ENCODE assay signal across 32 cellular contexts in the genomic region with DNA sequence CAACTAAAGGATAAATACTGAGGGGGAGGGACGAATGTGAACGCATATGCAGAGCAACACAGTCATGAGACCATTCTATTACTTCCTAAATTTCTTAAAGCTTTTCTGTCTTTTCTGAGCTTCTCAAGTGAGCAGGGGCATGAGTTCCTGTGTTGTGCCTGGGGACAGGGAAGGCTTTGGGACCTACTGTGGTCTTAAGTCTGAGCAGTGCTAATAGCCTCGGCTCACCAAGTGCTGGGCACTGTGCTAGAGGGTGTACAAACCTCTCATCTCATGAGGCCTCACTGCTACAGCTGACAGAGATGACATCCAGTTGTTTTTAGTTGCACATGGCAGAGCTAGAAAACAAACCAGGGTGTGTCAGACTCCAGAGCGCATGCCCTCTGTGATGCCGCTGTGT.
DNase-seq lines count a peak whose midpoint lies in the region; ATAC-seq and TF ChIP-seq lines count a peak whose summit lies in the region.
"Had no signal": no experiment of that assay in that cellular context is flagged by ENCODE, and none has a peak within 500 bp of the region (broad histone marks: within the 10 kb centered on the region; RNA-seq: fewer than 3 reads in every experiment).

No MANE protein-coding gene starts in this region.

- peaks cover 6% of the 10 kb centered on the region for H3K79me2 ChIP-seq in parathyroid adenoma

- CTCF ChIA-PET in IMR-90 (lab: Yijun Ruan, JAX), result no interaction called here
- CTCF ChIA-PET in activated CD4-positive, alpha-beta memory T cell treated with anti-CD3 and anti-CD28 coated beads for 36 hours (lab: Charles Lee), result no interaction called here

- H3K4ac ChIP-seq in IMR-90 (ENCODE audit: low read depth, low read length), result peak overlapping the region; percentile 64

- H3K36me3 Mint-ChIP-seq in chondrocyte (ENCODE audit: low read depth), result peaks cover 1% of the 10 kb centered on the region
- no peaks in the 10 kb centered on the region for H3K36me3 Mint-ChIP-seq in activated CD4-positive, alpha-beta memory T cell treated with anti-CD3 and anti-CD28 coated beads for 36 hours

- no peaks in the 10 kb centered on the region for H3K9me3 Mint-ChIP-seq in chondrocyte (ENCODE audit: low read depth)
- H3K9me3 Mint-ChIP-seq in activated CD4-positive, alpha-beta memory T cell treated with anti-CD3 and anti-CD28 coated beads for 36 hours, result no peaks in the 10 kb centered on the region
- H3K9me3 Mint-ChIP-seq: activated CD8-positive, alpha-beta T cell treated with anti-CD3 and anti-CD28 coated beads for 36 hours; activated T-helper 1 cell treated with anti-CD3 and anti-CD28 coated beads, Interleukin-12 subunit alpha, Interleukin-12 subunit beta, Interleukin-2, Interleukin-4 antibody, amounts not matched to agents 30 ng/mL and 10 ng/mL and 1 ng/mL, durations not matched to agents 14 hours and 24 hours and 36 hours; central memory CD8-positive, alpha-beta T cell; IgD-negative memory B cell; nephron progenitor cell; stimulated activated naive CD8-positive, alpha-beta T cell treated with anti-CD3 and anti-CD28 coated beads, Interleukin-15, Interleukin-2, amounts not matched to agents 100 ng/mL and 50 ng/mL, for 24 hours had no signal

- H3K4me1 Mint-ChIP-seq in chondrocyte (ENCODE audit: low read depth), result peaks cover 50% of the 10 kb centered on the region
- peaks cover 9% of the 10 kb centered on the region for H3K4me1 Mint-ChIP-seq in activated CD4-positive, alpha-beta memory T cell treated with anti-CD3 and anti-CD28 coated beads for 36 hours (ENCODE audit: low read depth)
- H3K4me1 Mint-ChIP-seq: central memory CD8-positive, alpha-beta T cell had no signal

- H3K27me3 ChIP-seq in BLaER1 treated with 17β-estradiol and CSF1 and Interleukin-3, amounts not matched to agents 10 nM and 100 nM, result no peaks in the 10 kb centered on the region
- H3K27me3 ChIP-seq in IMR-90 (ENCODE audit: control insufficient read depth, insufficient read depth, low read length) (no peaks in the 10 kb centered on the region), parathyroid adenoma (ENCODE audit: control insufficient read depth, insufficient read depth, low read length) (no peaks in the 10 kb centered on the region)
- H3K27me3 ChIP-seq: adrenal gland, BLaER1, uterus had no signal

- H4K20me1 ChIP-seq in BLaER1 treated with 17β-estradiol and CSF1 and Interleukin-3, amounts not matched to agents 10 nM and 100 nM, result peaks cover 0 to 9% (median 0%) of the 10 kb centered on the region in 11 experiments; a peak in 1 of 22 replicates
- H4K20me1 ChIP-seq in IMR-90 (ENCODE audit: insufficient read depth, low read length), result no peaks in the 10 kb centered on the region
- H4K20me1 ChIP-seq: BLaER1 had no signal

- no peak for ATAC-seq in IMR-90 (ENCODE audit: low read depth)
- ATAC-seq: activated CD8-positive, alpha-beta T cell treated with anti-CD3 and anti-CD28 coated beads for 36 hours; heart right ventricle; lower lobe of right lung; Panc1; T-helper 17 cell had no signal

- no peak overlapping the region for H3K14ac ChIP-seq in IMR-90 (replicated peaks; ENCODE audit: low read depth, low read length)

- no peak overlapping the region for H2BK15ac ChIP-seq in IMR-90 (ENCODE audit: low read depth, low read length)

- H2AK9ac ChIP-seq in IMR-90 (replicated peaks; ENCODE audit: low read depth, low read length, poor library complexity), result no peak overlapping the region

- no peak overlapping the region; the same call in 1 of the 2 replicates for H4K5ac ChIP-seq in IMR-90 (ENCODE audit: low read depth, low read length)

- TF ChIP-seq RAD21 in IMR-90 (IDR thresholded peaks at IDR 0.05; ENCODE audit: low read length), result no peak

- peak overlapping the region; percentile 51 for H2BK20ac ChIP-seq in IMR-90 (ENCODE audit: low read depth, low read length)

- H3K4me3 Mint-ChIP-seq in chondrocyte (ENCODE audit: unreplicated experiment), result no peak overlapping the region
- H3K4me3 Mint-ChIP-seq in activated CD4-positive, alpha-beta memory T cell treated with anti-CD3 and anti-CD28 coated beads for 36 hours, result no peak overlapping the region
- H3K4me3 Mint-ChIP-seq: activated CD8-positive, alpha-beta T cell treated with anti-CD3 and anti-CD28 coated beads for 36 hours; activated T-helper 1 cell treated with anti-CD3 and anti-CD28 coated beads, Interleukin-12 subunit alpha, Interleukin-12 subunit beta, Interleukin-2, Interleukin-4 antibody, amounts not matched to agents 30 ng/mL and 10 ng/mL and 1 ng/mL, durations not matched to agents 14 hours and 24 hours and 36 hours; central memory CD8-positive, alpha-beta T cell; nephron progenitor cell; stimulated activated naive CD8-positive, alpha-beta T cell treated with anti-CD3 and anti-CD28 coated beads, Interleukin-15, Interleukin-2, amounts not matched to agents 100 ng/mL and 50 ng/mL, for 24 hours; T-helper 17 cell had no signal

- H3K56ac ChIP-seq in IMR-90 (ENCODE audit: extremely low read depth, insufficient read depth, low read length), result no peak overlapping the region

- POLR2A ChIA-PET in IMR-90 (lab: Charles Lee; ENCODE audit: unreplicated experiment), result no interaction called here
- POLR2A ChIA-PET in activated CD4-positive, alpha-beta memory T cell treated with anti-CD3 and anti-CD28 coated beads for 36 hours (lab: Charles Lee), result no interaction called here

- peak overlapping the region in 4 of 11 experiments; percentile 49 to 72 (median 70); a peak in 8 of 22 replicates for H3K27ac ChIP-seq in BLaER1 treated with 17β-estradiol and CSF1 and Interleukin-3, amounts not matched to agents 10 nM and 100 nM
- H3K27ac ChIP-seq in IMR-90 (ENCODE audit: insufficient read depth, low read length), result no peak overlapping the region
- peak overlapping the region; percentile 14 for H3K27ac ChIP-seq in parathyroid adenoma
- H3K27ac ChIP-seq: adrenal gland, BLaER1, heart right ventricle, lower lobe of right lung, thoracic aorta, uterus had no signal

- H2AFZ ChIP-seq in IMR-90 (replicated peaks; ENCODE audit: low read length, poor library complexity), result no peak overlapping the region
- peak overlapping the region; percentile 40 for H2AFZ ChIP-seq in parathyroid adenoma

- no peak overlapping the region for H3K27ac Mint-ChIP-seq in chondrocyte (ENCODE audit: unreplicated experiment)
- H3K27ac Mint-ChIP-seq in activated CD4-positive, alpha-beta memory T cell treated with anti-CD3 and anti-CD28 coated beads for 36 hours, result no peak overlapping the region
- H3K27ac Mint-ChIP-seq: activated CD8-positive, alpha-beta T cell treated with anti-CD3 and anti-CD28 coated beads for 36 hours; activated T-helper 1 cell treated with anti-CD3 and anti-CD28 coated beads, Interleukin-12 subunit alpha, Interleukin-12 subunit beta, Interleukin-2, Interleukin-4 antibody, amounts not matched to agents 30 ng/mL and 10 ng/mL and 1 ng/mL, durations not matched to agents 14 hours and 24 hours and 36 hours; IgD-negative memory B cell; stimulated activated naive CD8-positive, alpha-beta T cell treated with anti-CD3 and anti-CD28 coated beads, Interleukin-15, Interleukin-2, amounts not matched to agents 100 ng/mL and 50 ng/mL, for 24 hours; T-helper 17 cell had no signal

- no peak overlapping the region for H2BK120ac ChIP-seq in IMR-90 (ENCODE audit: low read depth, low read length)

- no peak for TF ChIP-seq POLR2A in IMR-90 (IDR thresholded peaks at IDR 0.05; ENCODE audit: low read depth, low read length)

- no TSS peak for BruUV-seq in IMR-90 (replicated peaks; lab: Mats Ljungman, UMichigan)

- H3K4me2 ChIP-seq in BLaER1 treated with 17β-estradiol and CSF1 and Interleukin-3, amounts not matched to agents 10 nM and 100 nM, result peak overlapping the region in 10 of 11 experiments; percentile 23 to 83 (median 72); a peak in 18 of 22 replicates
- H3K4me2 ChIP-seq in IMR-90 (ENCODE audit: low read depth, low read length), result no peak overlapping the region
- no peak overlapping the region for H3K4me2 ChIP-seq in parathyroid adenoma (ENCODE audit: low read length)
- H3K4me2 ChIP-seq: BLaER1 had no signal

- no peak overlapping the region for H3K23ac ChIP-seq in IMR-90 (ENCODE audit: low read depth, low read length)

- peak overlapping the region in 2 of 11 experiments; percentile 46 to 63; a peak in 2 of 22 replicates for H3K9ac ChIP-seq in BLaER1 treated with 17β-estradiol and CSF1 and Interleukin-3, amounts not matched to agents 10 nM and 100 nM
- no peak overlapping the region for H3K9ac ChIP-seq in IMR-90 (ENCODE audit: low read depth, low read length)
- no peak overlapping the region for H3K9ac ChIP-seq in parathyroid adenoma
- H3K9ac ChIP-seq: BLaER1 had no signal

- no CpG with 5 or more reads among the region's 5 CpGs for WGBS in IMR-90 (ENCODE audit: extremely low coverage in 2 of 2, insufficient read length in 1 of 2), 2 experiments

- H3K27me3 Mint-ChIP-seq in chondrocyte (ENCODE audit: low read depth), result no peaks in the 10 kb centered on the region
- no peaks in the 10 kb centered on the region for H3K27me3 Mint-ChIP-seq in activated CD4-positive, alpha-beta memory T cell treated with anti-CD3 and anti-CD28 coated beads for 36 hours
- H3K27me3 Mint-ChIP-seq: activated CD8-positive, alpha-beta T cell treated with anti-CD3 and anti-CD28 coated beads for 36 hours; IgD-negative memory B cell; stimulated activated naive CD8-positive, alpha-beta T cell treated with anti-CD3 and anti-CD28 coated beads, Interleukin-15, Interleukin-2, amounts not matched to agents 100 ng/mL and 50 ng/mL, for 24 hours had no signal

- peaks cover 16% of the 10 kb centered on the region for H3K9me1 ChIP-seq in IMR-90 (ENCODE audit: insufficient read depth, low read length)

- peak overlapping the region; percentile 7; the same call in 1 of the 2 replicates for H2AK5ac ChIP-seq in IMR-90 (ENCODE audit: low read depth, low read length)

- intact Hi-C loops in IMR-90 (cut with micrococcal nuclease), result no loop called here
- intact Hi-C loops in activated CD4-positive, alpha-beta memory T cell treated with anti-CD3 and anti-CD28 coated beads for 36 hours (cut with micrococcal nuclease), result no loop called here

- TF ChIP-seq CTCF in IMR-90 (conservative IDR thresholded peaks at IDR 0.05; ENCODE audit: low read depth, low read length) (no peak), chondrocyte (IDR thresholded peaks at IDR 0.05) (no peak), parathyroid adenoma (IDR thresholded peaks at IDR 0.05) (no peak), GM13976 (IDR thresholded peaks at IDR 0.05; ENCODE audit: borderline replicate concordance, control extremely low read depth, extremely low read depth, insufficient read depth, missing control alignments) (no peak)

- H4K8ac ChIP-seq in IMR-90 (ENCODE audit: low read depth in 2 of 2, low read length in 2 of 2), result no peak overlapping the region

- peaks cover 0 to 11% of the 10 kb centered on the region in 2 experiments; a peak in 2 of 4 replicates for H3K79me1 ChIP-seq in IMR-90 (ENCODE audit: low read depth in 1 of 2, low read length in 2 of 2)

- H3K18ac ChIP-seq in IMR-90 (ENCODE audit: low read depth, low read length), result no peak overlapping the region

- H3K4me1 ChIP-seq in BLaER1 treated with 17β-estradiol and CSF1 and Interleukin-3, amounts not matched to agents 10 nM and 100 nM, result peaks cover 41 to 71% (median 54%) of the 10 kb centered on the region in 10 experiments
- peaks cover 13% of the 10 kb centered on the region for H3K4me1 ChIP-seq in IMR-90 (ENCODE audit: control insufficient read depth, insufficient read depth, low read length)
- H3K4me1 ChIP-seq in parathyroid adenoma, result peaks cover 13% of the 10 kb centered on the region
- H3K4me1 ChIP-seq: uterus had no signal

- H3K9me3 ChIP-seq in BLaER1 treated with 17β-estradiol and CSF1 and Interleukin-3, amounts not matched to agents 10 nM and 100 nM (replicated peaks in 1 of 11), result no peaks in the 10 kb centered on the region
- no peaks in the 10 kb centered on the region for H3K9me3 ChIP-seq in IMR-90 (ENCODE audit: control insufficient read depth, insufficient read depth, low read length)
- H3K9me3 ChIP-seq in parathyroid adenoma (ENCODE audit: control insufficient read depth, low read length), result no peaks in the 10 kb centered on the region
- H3K9me3 ChIP-seq: adrenal gland, BLaER1, Caco-2, heart right ventricle, lower lobe of right lung, thoracic aorta, uterus had no signal

- in situ Hi-C loops in IMR-90 (cut with MboI; ENCODE audit: low sequenced_read_pairs) (no loop called here), GM13976 (cut with MboI; ENCODE audit: low sequenced_read_pairs, unreplicated experiment) (no loop called here)

- H3K4me3 ChIP-seq in BLaER1 treated with 17β-estradiol and CSF1 and Interleukin-3, amounts not matched to agents 10 nM and 100 nM, result no peak overlapping the region
- H3K4me3 ChIP-seq in IMR-90 (ENCODE audit: insufficient read depth, low read depth, low read length), result no peak overlapping the region
- no peak overlapping the region for H3K4me3 ChIP-seq in parathyroid adenoma (ENCODE audit: low read depth, low read length)
- H3K4me3 ChIP-seq: adrenal gland, BLaER1, heart right ventricle, lower lobe of right lung, skin epidermis, thoracic aorta, uterus had no signal

- dilution Hi-C loops in IMR-90 (cut with HindIII; ENCODE audit: low sequenced_read_pairs, unreplicated experiment), result no loop called here

- DNase-seq in IMR-90, result no peak
- DNase-seq in chondrocyte (ENCODE audit: low spot score), result peak; percentile 15
- no peak for DNase-seq in stimulated activated CD4-positive, alpha-beta T cell treated with anti-CD3 and anti-CD28 coated beads, Interleukin-2, amount 100 ng/mL, for 48 hours
- DNase-seq in activated CD4-positive, alpha-beta memory T cell treated with anti-CD3 and anti-CD28 coated beads for 36 hours, result no peak
- DNase-seq in GM13976 (ENCODE audit: low spot score), result no peak
- DNase-seq: ACHN; activated CD4-positive, alpha-beta T cell treated with anti-CD3 and anti-CD28 coated beads for 1 hour; activated CD8-positive, alpha-beta memory T cell treated with anti-CD3 and anti-CD28 coated beads, Interleukin-2, amount 50 U/mL, for 48 hours; activated CD8-positive, alpha-beta T cell treated with anti-CD3 and anti-CD28 coated beads for 36 hours; activated naive CD4-positive, alpha-beta T cell treated with Interleukin-2 at 50 U/mL for 16 hours; adrenal gland; Caco-2; heart right ventricle; lower lobe of right lung; NCI-H1092; NCI-H1694; NCI-H2171; NCI-H524 treated with DMSO at 0.1 percent for 48 hours; nephron progenitor cell; Right ventricle myocardium superior; T-helper 17 cell; uterus had no signal

- H4K91ac ChIP-seq in IMR-90 (ENCODE audit: insufficient read depth, low read depth, low read length), result no peak overlapping the region

- no peak overlapping the region for H2BK5ac ChIP-seq in IMR-90 (ENCODE audit: low read depth, low read length, poor library complexity, severe bottlenecking)

- no peaks in the 10 kb centered on the region; a peak in 1 of 22 replicates for H3K36me3 ChIP-seq in BLaER1 treated with 17β-estradiol and CSF1 and Interleukin-3, amounts not matched to agents 10 nM and 100 nM
- H3K36me3 ChIP-seq in IMR-90 (ENCODE audit: control insufficient read depth, insufficient read depth, low read length), result no peaks in the 10 kb centered on the region
- no peaks in the 10 kb centered on the region for H3K36me3 ChIP-seq in parathyroid adenoma (ENCODE audit: control insufficient read depth, insufficient read depth, low read length)
- H3K36me3 ChIP-seq: adrenal gland, BLaER1, heart right ventricle, lower lobe of right lung, thoracic aorta, uterus had no signal

Comparison
In these comparisons a context has a peak if more than half of its experiments do, and no peak if none do; other contexts are left out.
1. H3K4me2 ChIP-seq: peak in BLaER1 treated with 17β-estradiol and CSF1 and Interleukin-3, amounts not matched to agents 10 nM and 100 nM (10 of 11); none in IMR-90 (single experiment) and parathyroid adenoma (single experiment).